Comparison of ENCODE assay signal across 8 cellular contexts in the genomic region with DNA sequence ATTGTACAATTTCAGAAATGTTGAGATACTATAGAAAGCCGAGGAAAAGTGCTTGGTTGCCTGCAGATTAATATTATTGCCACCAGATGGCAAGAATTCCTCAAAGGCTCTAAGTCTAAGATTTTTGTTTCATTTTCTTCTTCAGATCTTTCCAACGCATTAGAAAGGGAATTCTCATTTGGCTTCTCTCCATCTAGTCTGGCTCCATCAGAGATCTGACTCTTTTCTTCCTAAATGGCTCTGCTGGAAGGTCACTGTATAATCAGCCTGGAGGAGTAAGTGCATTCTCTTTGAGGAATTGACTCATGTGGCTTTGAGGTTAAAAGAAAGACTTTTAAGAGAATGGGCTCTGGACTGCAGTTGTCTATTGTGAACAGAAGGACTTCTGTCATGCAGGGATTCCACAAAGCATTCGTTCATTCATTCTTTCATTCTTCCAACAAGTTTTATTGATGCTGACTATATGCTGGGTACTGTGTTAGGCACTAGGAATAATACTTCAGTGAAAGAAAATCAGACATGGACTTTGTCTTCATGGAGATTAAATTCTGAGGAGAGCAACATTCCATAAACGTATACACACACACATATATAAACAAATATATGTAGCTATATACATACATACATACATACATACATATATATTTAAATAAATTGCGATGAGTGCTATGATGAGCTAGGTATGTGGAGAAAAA.
DNase-seq lines count a peak whose midpoint lies in the region; ATAC-seq and TF ChIP-seq lines count a peak whose summit lies in the region.

No MANE protein-coding gene starts in this region.

- TF ChIP-seq CTCF in AG09309 (IDR thresholded peaks at IDR 0.05; ENCODE audit: control insufficient read depth, insufficient read depth, low read depth, low read length, missing control alignments) (peak; percentile 48), GM12875 (IDR thresholded peaks at IDR 0.05; ENCODE audit: borderline replicate concordance, insufficient read depth, low read depth, low read length) (peak; percentile 38; the same call in 1 of the 2 replicates), coronary artery (IDR thresholded peaks at IDR 0.05) (peak; percentile 18)

- no peaks in the 10 kb centered on the region for H3K36me3 Mint-ChIP-seq in memory B cell

- H3K27me3 Mint-ChIP-seq in memory B cell, result peaks cover 16% of the 10 kb centered on the region

- ATAC-seq in memory B cell (ENCODE audit: low read depth), result peak; percentile 67
- no peak for ATAC-seq in HG03460 (IDR thresholded peaks at IDR 0.05; ENCODE audit: unreplicated experiment)
- ATAC-seq in GM18505 (IDR thresholded peaks at IDR 0.05; ENCODE audit: unreplicated experiment), result no peak

- DNase-seq in AG09309 (ENCODE audit: low read depth), result peak; percentile 27
- DNase-seq in NCI-H748 treated with DMSO at 0.1 percent for 48 hours (lab: John Stamatoyannopoulos, UW), result peak; percentile 0
- no peak for DNase-seq in coronary artery (ENCODE audit: low spot score)
- DNase-seq in memory B cell (ENCODE audit: low spot score in 2 of 2), result no peak
- no peak for DNase-seq in retina

- no peak overlapping the region for H3K27ac ChIP-seq in coronary artery

- H3K4me3 ChIP-seq in AG09309 (ENCODE audit: control insufficient read depth, low read depth, low read length), result no peak overlapping the region
- H3K4me3 ChIP-seq in GM12875 (ENCODE audit: low read depth, low read length), result no peak overlapping the region
- peak overlapping the region; percentile 57 for H3K4me3 ChIP-seq in coronary artery

- peaks cover 6% of the 10 kb centered on the region for H3K4me1 Mint-ChIP-seq in memory B cell

- peak overlapping the region; percentile 74 for H3K27ac Mint-ChIP-seq in memory B cell

- peak overlapping the region; percentile 77 for H3K4me3 Mint-ChIP-seq in memory B cell

- TF ChIP-seq POLR2A in GM18505 (IDR thresholded peaks at IDR 0.05; ENCODE audit: borderline replicate concordance, extremely low read depth, insufficient read depth, insufficient read length), result no peak

- no peaks in the 10 kb centered on the region for H3K9me3 Mint-ChIP-seq in memory B cell

Comparison
In these comparisons a context has a peak if more than half of its experiments do, and no peak if none do; other contexts are left out.
1. DNase-seq: peak in AG09309 (single experiment) and NCI-H748 treated with DMSO at 0.1 percent for 48 hours (single experiment); none in coronary artery (single experiment), memory B cell (0 of 2) and retina (single experiment).
2. Peak in every context shown above with its lines, with median percentiles within 50 percentile points of each other: CTCF ChIP-seq.